Comparison of ENCODE assay signal across 1 cellular context in the genomic region with DNA sequence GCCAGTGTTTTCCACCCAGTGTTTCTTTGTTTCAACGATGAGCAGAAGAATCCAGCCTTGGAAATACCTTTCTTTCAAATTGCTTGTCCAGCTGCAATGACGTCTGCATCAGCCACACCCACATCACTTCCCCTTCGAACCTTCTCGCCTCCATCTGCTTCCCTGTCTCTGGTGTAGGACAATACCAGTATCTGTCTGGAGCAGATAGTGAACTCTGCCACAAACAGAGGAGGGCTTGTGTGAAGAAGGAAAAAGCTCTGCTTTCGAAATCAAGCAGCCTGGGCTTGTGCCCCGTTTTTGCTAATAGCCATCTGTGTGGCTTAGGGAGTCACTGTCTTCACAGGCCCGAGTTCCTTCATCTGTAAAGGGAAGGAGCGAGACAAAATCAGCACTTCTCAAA.
TF ChIP-seq lines count a peak whose summit lies in the region.

No MANE protein-coding gene starts in this region.

TF ChIP-seq in SK-N-SH treated with all-trans-retinoic acid at 6 μM for 48 hours, 23 proteins besides CTCF, POLR2A, EP300 and RAD21 (continued from another document):
- TF ChIP-seq, protein P1, sequence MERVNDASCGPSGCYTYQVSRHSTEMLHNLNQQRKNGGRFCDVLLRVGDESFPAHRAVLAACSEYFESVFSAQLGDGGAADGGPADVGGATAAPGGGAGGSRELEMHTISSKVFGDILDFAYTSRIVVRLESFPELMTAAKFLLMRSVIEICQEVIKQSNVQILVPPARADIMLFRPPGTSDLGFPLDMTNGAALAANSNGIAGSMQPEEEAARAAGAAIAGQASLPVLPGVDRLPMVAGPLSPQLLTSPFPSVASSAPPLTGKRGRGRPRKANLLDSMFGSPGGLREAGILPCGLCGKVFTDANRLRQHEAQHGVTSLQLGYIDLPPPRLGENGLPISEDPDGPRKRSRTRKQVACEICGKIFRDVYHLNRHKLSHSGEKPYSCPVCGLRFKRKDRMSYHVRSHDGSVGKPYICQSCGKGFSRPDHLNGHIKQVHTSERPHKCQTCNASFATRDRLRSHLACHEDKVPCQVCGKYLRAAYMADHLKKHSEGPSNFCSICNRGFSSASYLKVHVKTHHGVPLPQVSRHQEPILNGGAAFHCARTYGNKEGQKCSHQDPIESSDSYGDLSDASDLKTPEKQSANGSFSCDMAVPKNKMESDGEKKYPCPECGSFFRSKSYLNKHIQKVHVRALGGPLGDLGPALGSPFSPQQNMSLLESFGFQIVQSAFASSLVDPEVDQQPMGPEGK (CRISPR knock-in tag; IDR thresholded peaks at IDR 0.05; ENCODE audit: borderline replicate concordance) = no peak
